9 cellular contexts compared by ENCODE assay signal in genomic region chr1:213573648-213574009, GRCh38.
"Had no signal": no experiment of that assay in that cellular context is flagged by ENCODE, and none has a peak within 500 bp of the region (broad histone marks: within the 10 kb centered on the region; RNA-seq: fewer than 3 reads in every experiment).

No MANE protein-coding gene starts in this region.

- DNase-seq: GM23248, GOT3, H7, HFFc6, IMR-90, KG1 had no signal

- H3K27ac ChIP-seq: GM23248, HL-60 had no signal

- H3K9me3 ChIP-seq: HAP-1 had no signal

- ATAC-seq: K562 had no signal

- H2AFZ ChIP-seq: GM23248 had no signal

- H3K4me1 ChIP-seq: HAP-1 had no signal

- H3K36me3 ChIP-seq: HAP-1 had no signal

- H3K4me3 ChIP-seq: GM23248, HAP-1, K562 had no signal

- H3K9ac ChIP-seq: GM23248 had no signal
